Comparison of ENCODE assay signal across 11 cellular contexts in genomic region chr16:57528499-57529323, GRCh38. TPM values are rescaled to one million over a fixed set of nuclear protein-coding genes. Genes with fewer than 3 reads are reported as not detected.
A peak's percentile ranks its signal among the peaks of the same experiment; 100 is the strongest.
DNase-seq lines count a peak whose midpoint lies in the region; ATAC-seq and TF ChIP-seq lines count a peak whose summit lies in the region.
"Had no signal": no experiment of that assay in that cellular context is flagged by ENCODE, and none has a peak within 500 bp of the region (broad histone marks: within the 10 kb centered on the region; RNA-seq: fewer than 3 reads in every experiment).

No MANE protein-coding gene starts in this region.

- 66% methylated on average over 115 of the region's 119 CpGs; no CpG with 5 or more reads in 1 of the 2 donors for WGBS in transverse colon (ENCODE audit: low coverage in 1 of 2), 2 donors

- H3K4me3 Mint-ChIP-seq in activated naive CD4-positive, alpha-beta T cell treated with anti-CD3 and anti-CD28 coated beads, Interleukin-2, amount 10 ng/mL, durations not matched to agents 7 days and 5 days: peak overlapping the region; percentile 58

- no peak for ATAC-seq in lower lobe of right lung
- ATAC-seq: T-cell had no signal

- H2AFZ ChIP-seq in Karpas-422 (ENCODE audit: low read length): no peak overlapping the region

- peaks cover 20% of the 10 kb centered on the region for H3K79me2 ChIP-seq in Karpas-422 (ENCODE audit: low read length)

- TF ChIP-seq POLR2A in transverse colon (IDR thresholded peaks at IDR 0.05): no peak

- H3K4me1 Mint-ChIP-seq in activated naive CD4-positive, alpha-beta T cell treated with anti-CD3 and anti-CD28 coated beads, Interleukin-2, amount 10 ng/mL, durations not matched to agents 7 days and 5 days: peaks cover 50% of the 10 kb centered on the region

- in situ Hi-C loops in transverse colon (cut with MboI; ENCODE audit: low pct_ligation_motif_present in 1 of 4, low pct_unique_long_range_greater_than_20kb in 1 of 4, low sequenced_read_pairs in 3 of 4): loop anchor here in 2 of 4 donors (10.0 kb wide), 1 partner anchor 224 kb away; no protein-coding TSS in a partner anchor

- H3K4me3 ChIP-seq in lower lobe of right lung: no peak overlapping the region
- H3K4me3 ChIP-seq in transverse colon: peak overlapping the region in 3 of 4 donors; percentile 33 to 45 (median 42)
- no peak overlapping the region for H3K4me3 ChIP-seq in Karpas-422 (ENCODE audit: low read length)

- no peak for TF ChIP-seq EP300 in transverse colon (IDR thresholded peaks at IDR 0.05; ENCODE audit: low read depth)

- TF ChIP-seq CTCF in lower lobe of right lung (IDR thresholded peaks at IDR 0.05) (no peak), transverse colon (IDR thresholded peaks at IDR 0.05) (no peak)

- no peaks in the 10 kb centered on the region for H3K9me2 ChIP-seq in Karpas-422 (replicated peaks; ENCODE audit: insufficient read depth, low read length)

- peaks cover 42% of the 10 kb centered on the region for H3K4me1 ChIP-seq in lower lobe of right lung
- peaks cover 12 to 28% (median 23%) of the 10 kb centered on the region in 4 donors for H3K4me1 ChIP-seq in transverse colon
- peaks cover 40% of the 10 kb centered on the region for H3K4me1 ChIP-seq in Karpas-422 (ENCODE audit: low read length)

- no peaks in the 10 kb centered on the region for H3K9me3 Mint-ChIP-seq in activated naive CD4-positive, alpha-beta T cell treated with anti-CD3 and anti-CD28 coated beads, Interleukin-2, amount 10 ng/mL, durations not matched to agents 7 days and 5 days
- H3K9me3 Mint-ChIP-seq: T-cell had no signal

- H3K36me3 Mint-ChIP-seq in activated naive CD4-positive, alpha-beta T cell treated with anti-CD3 and anti-CD28 coated beads, Interleukin-2, amount 10 ng/mL, durations not matched to agents 7 days and 5 days: peaks cover 8% of the 10 kb centered on the region

- H3K9ac ChIP-seq in Karpas-422 (ENCODE audit: low read length): no peak overlapping the region

- H3K27ac ChIP-seq in lower lobe of right lung: no peak overlapping the region
- peak overlapping the region in 1 of 4 donors; percentile 32 for H3K27ac ChIP-seq in transverse colon
- no peak overlapping the region for H3K27ac ChIP-seq in Karpas-422 (ENCODE audit: low read length)

- H3K9me3 ChIP-seq in lower lobe of right lung (no peaks in the 10 kb centered on the region), transverse colon (no peaks in the 10 kb centered on the region), Karpas-422 (ENCODE audit: low read length) (no peaks in the 10 kb centered on the region)

- CTCF ChIA-PET in activated naive CD4-positive, alpha-beta T cell treated with anti-CD3 and anti-CD28 coated beads, Interleukin-2, amount 10 ng/mL, durations not matched to agents 7 days and 5 days (lab: Charles Lee): interaction anchor here (1.1 to 1.6 kb wide), 3 partner anchors 9 to 108 kb away, joined by 4 to 8 read pairs (median 6); no protein-coding TSS in a partner anchor

- H3K4me2 ChIP-seq in Karpas-422 (ENCODE audit: low read depth, low read length, poor library complexity, severe bottlenecking): no peak overlapping the region

- intact Hi-C loops in lower lobe of right lung (cut with DNase I): no loop called here
- intact Hi-C loops in transverse colon (cut with DNase I; ENCODE audit: low total_unique reads): no loop called here

- no peaks in the 10 kb centered on the region for H3K27me3 Mint-ChIP-seq in activated naive CD4-positive, alpha-beta T cell treated with anti-CD3 and anti-CD28 coated beads, Interleukin-2, amount 10 ng/mL, durations not matched to agents 7 days and 5 days
- H3K27me3 Mint-ChIP-seq: T-cell had no signal

- no peak for DNase-seq in activated naive CD4-positive, alpha-beta T cell treated with anti-CD3 and anti-CD28 coated beads, Interleukin-2, amount 10 ng/mL, durations not matched to agents 7 days and 5 days
- DNase-seq in activated naive CD4-positive, alpha-beta T cell (lab: John Stamatoyannopoulos, UW): no peak
- peak; percentile 33 for DNase-seq in astrocyte of the hippocampus (ENCODE audit: low read depth, low spot score)
- peak; percentile 44 for DNase-seq in lower lobe of right lung
- DNase-seq in transverse colon: peak; percentile 78
- no peak for DNase-seq in T-helper 9 cell
- no peak for DNase-seq in foreskin melanocyte
- no peak for DNase-seq in Karpas-422
- DNase-seq: erythroblast, GDM1, T-cell had no signal

- H4K20me1 ChIP-seq in Karpas-422 (ENCODE audit: insufficient read depth, low read depth, low read length): no peaks in the 10 kb centered on the region

- H3K27me3 ChIP-seq in lower lobe of right lung (ENCODE audit: low read depth) (no peaks in the 10 kb centered on the region), transverse colon (no peaks in the 10 kb centered on the region), Karpas-422 (ENCODE audit: low read length) (no peaks in the 10 kb centered on the region)

- H3K36me3 ChIP-seq in lower lobe of right lung: no peaks in the 10 kb centered on the region
- no peaks in the 10 kb centered on the region for H3K36me3 ChIP-seq in transverse colon
- no peaks in the 10 kb centered on the region for H3K36me3 ChIP-seq in Karpas-422 (ENCODE audit: insufficient read depth, low read length)

- peak overlapping the region; percentile 95 for H3K27ac Mint-ChIP-seq in activated naive CD4-positive, alpha-beta T cell treated with anti-CD3 and anti-CD28 coated beads, Interleukin-2, amount 10 ng/mL, durations not matched to agents 7 days and 5 days

RNA-seq across cellular contexts. Expression of gene CCDC102A, which starts 7.7 kb away (rescaled TPM):
- total RNA-seq in lower lobe of right lung (12.8 TPM), transverse colon (10 to 100 TPM in 1 of 4 donors, 1 to 10 TPM in 3; 2.2 to 17.7 (median 3.7) TPM)
- total RNA-seq in Karpas-422 (2014; rRNA removed; shearing (Covaris generic); ENCODE audit: low replicate concordance): 5.9 and 25.7 TPM in 2 replicates

RNA-seq across cellular contexts. Expression of gene ADGRG5, which starts 13.7 kb away (rescaled TPM):
- total RNA-seq in lower lobe of right lung: 1.4 TPM
- total RNA-seq in transverse colon: 1 to 10 TPM in 2 of 4 donors, under 1 TPM in 1, not detected in 1; 0.41 to 1.9 (median 1.9) TPM
- 2.9 and 3.0 TPM in 2 replicates for total RNA-seq in Karpas-422 (2014; rRNA removed; shearing (Covaris generic); ENCODE audit: low replicate concordance)

RNA-seq across cellular contexts. Expression of gene DOK4, which starts 42.4 kb away (rescaled TPM):
- total RNA-seq in lower lobe of right lung (57.3 TPM), transverse colon (100 to 1,000 TPM in 3 of 4 donors, 10 to 100 TPM in 1; 57.9 to 312 (median 143) TPM)
- total RNA-seq in Karpas-422 (2014; rRNA removed; shearing (Covaris generic); ENCODE audit: low replicate concordance): 3.2 and 3.4 TPM in 2 replicates

Comparison
In these comparisons a context has a peak if more than half of its experiments do, and no peak if none do; other contexts are left out.
1. DNase-seq: peak in astrocyte of the hippocampus (single experiment), lower lobe of right lung (single experiment) and transverse colon (single experiment); none in activated naive CD4-positive, alpha-beta T cell treated with anti-CD3 and anti-CD28 coated beads, Interleukin-2, amount 10 ng/mL, durations not matched to agents 7 days and 5 days (single experiment), activated naive CD4-positive, alpha-beta T cell (0 of 4), T-helper 9 cell (single experiment), foreskin melanocyte (single experiment) and Karpas-422 (single experiment).
2. H3K4me3 ChIP-seq: peak in transverse colon (3 of 4); none in lower lobe of right lung (single experiment) and Karpas-422 (single experiment).
3. RNA of gene DOK4, which starts 42.4 kb away (total RNA-seq): 57.9 to 312 TPM in transverse colon and 57.3 TPM in lower lobe of right lung (single experiment); 3.2 to 3.4 TPM in Karpas-422; every median in the first group is over 10 times any median in the second.